ENCODE assay signal across 19 cellular contexts in the genomic region with DNA sequence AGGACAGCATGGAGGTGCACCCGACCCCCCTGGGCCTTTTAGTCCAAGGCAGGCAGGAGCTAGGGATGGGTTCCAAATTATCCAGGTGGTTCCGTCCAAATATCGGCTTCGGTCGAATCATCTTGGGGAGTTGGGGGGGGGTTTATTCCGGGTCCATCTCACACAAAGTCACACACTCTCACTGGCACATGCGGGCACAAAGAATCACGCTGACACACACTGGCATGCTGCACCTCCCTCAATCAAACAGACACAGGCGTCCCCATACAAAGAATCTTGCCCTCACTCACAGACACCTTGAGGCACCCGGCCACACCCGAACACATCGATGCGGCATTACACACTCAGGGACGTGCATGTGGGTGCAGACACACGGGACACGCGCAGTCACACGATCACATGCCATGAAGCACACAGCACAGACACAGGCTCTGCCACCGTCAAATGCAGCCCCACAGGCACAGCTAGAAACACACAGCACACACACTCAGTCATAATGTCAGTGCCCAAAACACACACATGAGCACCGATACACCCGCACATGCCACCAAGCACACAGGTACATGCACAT. TPM values are rescaled to one million over a fixed set of nuclear protein-coding genes. Genes with fewer than 3 reads are reported as not detected.
A peak's percentile ranks its signal among the peaks of the same experiment; 100 is the strongest.
DNase-seq lines count a peak whose midpoint lies in the region; ATAC-seq and TF ChIP-seq lines count a peak whose summit lies in the region.
"Had no signal": no experiment of that assay in that cellular context is flagged by ENCODE, and none has a peak within 500 bp of the region (broad histone marks: within the 10 kb centered on the region; RNA-seq: fewer than 3 reads in every experiment).

No MANE protein-coding gene starts in this region.

- H3K4me1 Mint-ChIP-seq in activated T-helper 2 cell treated with anti-CD3 and anti-CD28 coated beads, Interferon-gamma antibody, Interleukin-2, Interleukin-4, amounts not matched to agents 10 μg/mL and 5 μg/mL and 100 μg/mL, durations not matched to agents 14 hours and 24 hours and 36 hours (ENCODE audit: low read depth): no peaks in the 10 kb centered on the region
- H3K4me1 Mint-ChIP-seq in osteocyte (ENCODE audit: unreplicated experiment): peaks cover 4% of the 10 kb centered on the region
- H3K4me1 Mint-ChIP-seq in activated CD4-positive, alpha-beta T cell treated with anti-CD3 and anti-CD28 coated beads for 36 hours: no peaks in the 10 kb centered on the region
- no peaks in the 10 kb centered on the region for H3K4me1 Mint-ChIP-seq in activated T-cell treated with anti-CD3 and anti-CD28 coated beads, Interleukin-2, amount 50 U/mL, for 24 hours (ENCODE audit: low read depth)
- H3K4me1 Mint-ChIP-seq: nephron progenitor cell had no signal

- H3K36me3 ChIP-seq in stomach: peaks cover 0 to 9% (median 8%) of the 10 kb centered on the region in 4 donors

- TF ChIP-seq CTCF in C4-2B (conservative IDR thresholded peaks at IDR 0.05): no peak
- TF ChIP-seq CTCF in stomach (IDR thresholded peaks at IDR 0.05): no peak
- no peak for TF ChIP-seq CTCF in osteocyte (IDR thresholded peaks at IDR 0.05)

- H3K36me3 Mint-ChIP-seq in activated T-helper 2 cell treated with anti-CD3 and anti-CD28 coated beads, Interferon-gamma antibody, Interleukin-2, Interleukin-4, amounts not matched to agents 10 μg/mL and 5 μg/mL and 100 μg/mL, durations not matched to agents 14 hours and 24 hours and 36 hours (ENCODE audit: low read depth): no peaks in the 10 kb centered on the region
- peaks cover 18% of the 10 kb centered on the region for H3K36me3 Mint-ChIP-seq in osteocyte (ENCODE audit: unreplicated experiment)
- H3K36me3 Mint-ChIP-seq in activated CD4-positive, alpha-beta T cell treated with anti-CD3 and anti-CD28 coated beads for 36 hours (ENCODE audit: low read depth): no peaks in the 10 kb centered on the region
- no peaks in the 10 kb centered on the region for H3K36me3 Mint-ChIP-seq in activated T-cell treated with anti-CD3 and anti-CD28 coated beads, Interleukin-2, amount 50 U/mL, for 24 hours (ENCODE audit: low read depth)

- peak; percentile 56 for DNase-seq in globus pallidus (ENCODE audit: low spot score)
- DNase-seq in stomach: no peak
- no peak for DNase-seq in activated T-helper 2 cell treated with anti-CD3 and anti-CD28 coated beads, Interferon-gamma antibody, Interleukin-2, Interleukin-4, amounts not matched to agents 10 μg/mL and 5 μg/mL and 100 μg/mL, durations not matched to agents 14 hours and 24 hours and 36 hours (ENCODE audit: low spot score)
- no peak for DNase-seq in osteocyte (ENCODE audit: extremely low spot score, unreplicated experiment)
- DNase-seq in activated CD4-positive, alpha-beta T cell treated with anti-CD3 and anti-CD28 coated beads for 36 hours: no peak
- DNase-seq in activated T-cell treated with anti-CD3 and anti-CD28 coated beads, Interleukin-2, amount 50 U/mL, for 24 hours: no peak
- DNase-seq: activated CD4-positive, alpha-beta T cell treated with anti-CD3 and anti-CD28 coated beads, Interleukin-2, amount 50 U/mL, for 48 hours; AML-193; brain microvascular endothelial cell; endodermal cell; HFFc6; NCI-H2081 treated with DMSO at 0.1 percent for 48 hours; NCI-H774; nephron progenitor cell; small intestine; testis had no signal

- H3K27me3 ChIP-seq in stomach: no peaks in the 10 kb centered on the region
- H3K27me3 ChIP-seq: brain microvascular endothelial cell, testis had no signal

- peak overlapping the region; percentile 34 to 41 (median 40) for H3K4me3 ChIP-seq in stomach
- H3K4me3 ChIP-seq: testis had no signal

- no peak for TF ChIP-seq EP300 in stomach (IDR thresholded peaks at IDR 0.05)

- peaks cover 2% of the 10 kb centered on the region for H3K27me3 Mint-ChIP-seq in activated T-helper 2 cell treated with anti-CD3 and anti-CD28 coated beads, Interferon-gamma antibody, Interleukin-2, Interleukin-4, amounts not matched to agents 10 μg/mL and 5 μg/mL and 100 μg/mL, durations not matched to agents 14 hours and 24 hours and 36 hours (ENCODE audit: low read depth)
- no peaks in the 10 kb centered on the region for H3K27me3 Mint-ChIP-seq in osteocyte (ENCODE audit: unreplicated experiment)
- H3K27me3 Mint-ChIP-seq in activated CD4-positive, alpha-beta T cell treated with anti-CD3 and anti-CD28 coated beads for 36 hours: peaks cover 3% of the 10 kb centered on the region
- H3K27me3 Mint-ChIP-seq in activated T-cell treated with anti-CD3 and anti-CD28 coated beads, Interleukin-2, amount 50 U/mL, for 24 hours: peaks cover 5% of the 10 kb centered on the region

- no peak overlapping the region for H3K4me3 Mint-ChIP-seq in activated T-helper 2 cell treated with anti-CD3 and anti-CD28 coated beads, Interferon-gamma antibody, Interleukin-2, Interleukin-4, amounts not matched to agents 10 μg/mL and 5 μg/mL and 100 μg/mL, durations not matched to agents 14 hours and 24 hours and 36 hours (ENCODE audit: low read depth)
- no peak overlapping the region for H3K4me3 Mint-ChIP-seq in osteocyte (ENCODE audit: unreplicated experiment)
- H3K4me3 Mint-ChIP-seq in activated CD4-positive, alpha-beta T cell treated with anti-CD3 and anti-CD28 coated beads for 36 hours: no peak overlapping the region
- no peak overlapping the region for H3K4me3 Mint-ChIP-seq in activated T-cell treated with anti-CD3 and anti-CD28 coated beads, Interleukin-2, amount 50 U/mL, for 24 hours
- H3K4me3 Mint-ChIP-seq: endodermal cell, HFFc6, nephron progenitor cell had no signal

- H3K27ac ChIP-seq in C4-2B (peak overlapping the region; percentile 100), angular gyrus (ENCODE audit: low read depth, low read length) (peak overlapping the region; percentile 99), stomach (peak overlapping the region; percentile 90 to 94 (median 92))
- H3K27ac ChIP-seq: brain microvascular endothelial cell had no signal

- 32 to 65% (median 44%) methylated on average over 20 to 21 of the region's 21 CpGs for WGBS in stomach, 5 donors

- H3K9me3 ChIP-seq in stomach: no peaks in the 10 kb centered on the region
- H3K9me3 ChIP-seq: testis had no signal

- H3K27ac Mint-ChIP-seq in activated T-helper 2 cell treated with anti-CD3 and anti-CD28 coated beads, Interferon-gamma antibody, Interleukin-2, Interleukin-4, amounts not matched to agents 10 μg/mL and 5 μg/mL and 100 μg/mL, durations not matched to agents 14 hours and 24 hours and 36 hours: no peak overlapping the region
- H3K27ac Mint-ChIP-seq in osteocyte (ENCODE audit: unreplicated experiment): no peak overlapping the region
- H3K27ac Mint-ChIP-seq in activated CD4-positive, alpha-beta T cell treated with anti-CD3 and anti-CD28 coated beads for 36 hours: no peak overlapping the region
- H3K27ac Mint-ChIP-seq in activated T-cell treated with anti-CD3 and anti-CD28 coated beads, Interleukin-2, amount 50 U/mL, for 24 hours: no peak overlapping the region
- H3K27ac Mint-ChIP-seq: endodermal cell, HFFc6, nephron progenitor cell had no signal

- no peaks in the 10 kb centered on the region for H3K9me3 Mint-ChIP-seq in activated T-helper 2 cell treated with anti-CD3 and anti-CD28 coated beads, Interferon-gamma antibody, Interleukin-2, Interleukin-4, amounts not matched to agents 10 μg/mL and 5 μg/mL and 100 μg/mL, durations not matched to agents 14 hours and 24 hours and 36 hours
- H3K9me3 Mint-ChIP-seq in osteocyte (ENCODE audit: unreplicated experiment): no peaks in the 10 kb centered on the region
- no peaks in the 10 kb centered on the region for H3K9me3 Mint-ChIP-seq in activated CD4-positive, alpha-beta T cell treated with anti-CD3 and anti-CD28 coated beads for 36 hours (ENCODE audit: low read depth)
- no peaks in the 10 kb centered on the region for H3K9me3 Mint-ChIP-seq in activated T-cell treated with anti-CD3 and anti-CD28 coated beads, Interleukin-2, amount 50 U/mL, for 24 hours
- H3K9me3 Mint-ChIP-seq: endodermal cell, HFFc6, nephron progenitor cell had no signal

- H3K4me1 ChIP-seq in stomach: peaks cover 87 to 100% (median 99%) of the 10 kb centered on the region in 4 donors

- TF ChIP-seq POLR2A in stomach (IDR thresholded peaks at IDR 0.05): no peak

- no peak for ATAC-seq in activated CD4-positive, alpha-beta T cell treated with anti-CD3 and anti-CD28 coated beads for 36 hours

- CTCF ChIA-PET in activated CD4-positive, alpha-beta T cell treated with anti-CD3 and anti-CD28 coated beads for 36 hours (lab: Charles Lee): interaction anchor here (0.7 to 1.0 kb wide), 2 partner anchors 38 to 58 kb away, joined by 3 read pairs; no protein-coding TSS in a partner anchor

- intact Hi-C loops in stomach (cut with DNase I; ENCODE audit: low total_unique reads): no loop called here
- intact Hi-C loops in activated T-helper 2 cell treated with anti-CD3 and anti-CD28 coated beads, Interferon-gamma antibody, Interleukin-2, Interleukin-4, amounts not matched to agents 10 μg/mL and 5 μg/mL and 100 μg/mL, durations not matched to agents 14 hours and 24 hours and 36 hours (cut with micrococcal nuclease): no loop called here
- intact Hi-C loops in activated CD4-positive, alpha-beta T cell treated with anti-CD3 and anti-CD28 coated beads for 36 hours (cut with DNase I, micrococcal nuclease): no loop called here

- POLR2A ChIA-PET in activated CD4-positive, alpha-beta T cell treated with anti-CD3 and anti-CD28 coated beads for 36 hours (lab: Charles Lee): no interaction called here

RNA-seq across cellular contexts. Expression of gene NFIX, which starts 7.8 kb away (rescaled TPM):
- total RNA-seq in stomach (100 to 1,000 TPM in 1 of 5 donors, 10 to 100 TPM in 4; 14.0 to 183 (median 63.3) TPM), osteocyte (87.0 and 93.7 TPM in 2 replicates)
- 10 to 100 TPM; 11.5 to 45.0 (median 30.2) TPM for polyA plus RNA-seq in stomach
- total RNA-seq in activated T-helper 2 cell treated with anti-CD3 and anti-CD28 coated beads, Interferon-gamma antibody, Interleukin-2, Interleukin-4, amounts not matched to agents 10 μg/mL and 5 μg/mL and 100 μg/mL, durations not matched to agents 14 hours and 24 hours and 36 hours: 2.7 and 3.0 TPM in 2 replicates
- total RNA-seq in activated CD4-positive, alpha-beta T cell treated with anti-CD3 and anti-CD28 coated beads for 36 hours: 1 to 10 TPM; 4.3 to 4.8 TPM

RNA-seq across cellular contexts. Expression of gene DAND5, which starts 33.7 kb away (rescaled TPM):
- under 1 TPM in 1 of 5 donors, not detected in 4; 0.58 TPM for total RNA-seq in stomach
- under 1 TPM in 2 of 3 donors, not detected in 1; 0.12 to 0.13 TPM for polyA plus RNA-seq in stomach
- total RNA-seq in activated T-helper 2 cell treated with anti-CD3 and anti-CD28 coated beads, Interferon-gamma antibody, Interleukin-2, Interleukin-4, amounts not matched to agents 10 μg/mL and 5 μg/mL and 100 μg/mL, durations not matched to agents 14 hours and 24 hours and 36 hours: 0.16 TPM in 1 of 2 replicates, not detected in the other
- not detected in 2 replicates for total RNA-seq in osteocyte
- under 1 TPM; 0.21 to 0.25 TPM for total RNA-seq in activated CD4-positive, alpha-beta T cell treated with anti-CD3 and anti-CD28 coated beads for 36 hours
- total RNA-seq: HFFc6 had no signal
- polyA plus RNA-seq: liver had no signal

RNA-seq across cellular contexts. Expression of gene GADD45GIP1, which starts 46.0 kb away (rescaled TPM):
- total RNA-seq in stomach (10 to 100 TPM in 4 of 5 donors, 1 to 10 TPM in 1; 1.8 to 93.3 (median 25.9) TPM), osteocyte (24.0 and 24.6 TPM in 2 replicates)
- polyA plus RNA-seq in stomach: 10 to 100 TPM; 59.0 to 75.4 (median 61.8) TPM
- total RNA-seq in activated T-helper 2 cell treated with anti-CD3 and anti-CD28 coated beads, Interferon-gamma antibody, Interleukin-2, Interleukin-4, amounts not matched to agents 10 μg/mL and 5 μg/mL and 100 μg/mL, durations not matched to agents 14 hours and 24 hours and 36 hours: 29.2 and 32.6 TPM in 2 replicates
- total RNA-seq in activated CD4-positive, alpha-beta T cell treated with anti-CD3 and anti-CD28 coated beads for 36 hours: 10 to 100 TPM; 31.1 to 36.3 TPM

RNA-seq across cellular contexts. Expression of gene RAD23A, which starts 57.4 kb away (rescaled TPM):
- total RNA-seq in stomach (100 to 1,000 TPM in 3 of 5 donors, 10 to 100 TPM in 2; 44.1 to 144 (median 103) TPM), osteocyte (81.4 and 83.1 TPM in 2 replicates)
- 100 to 1,000 TPM; 101 to 141 (median 106) TPM for polyA plus RNA-seq in stomach
- total RNA-seq in activated T-helper 2 cell treated with anti-CD3 and anti-CD28 coated beads, Interferon-gamma antibody, Interleukin-2, Interleukin-4, amounts not matched to agents 10 μg/mL and 5 μg/mL and 100 μg/mL, durations not matched to agents 14 hours and 24 hours and 36 hours: 189 and 196 TPM in 2 replicates
- total RNA-seq in activated CD4-positive, alpha-beta T cell treated with anti-CD3 and anti-CD28 coated beads for 36 hours: 100 to 1,000 TPM; 189 to 265 TPM
